Comparison of ENCODE assay signal across 30 cellular contexts in genomic region chr4:17778431-17778830, GRCh38. TPM values are rescaled to one million over a fixed set of nuclear protein-coding genes. Genes with fewer than 3 reads are reported as not detected.
"Had no signal": no experiment of that assay in that cellular context is flagged by ENCODE, and none has a peak within 500 bp of the region (broad histone marks: within the 10 kb centered on the region; RNA-seq: fewer than 3 reads in every experiment).

No MANE protein-coding gene starts in this region.

- H3K9me3 Mint-ChIP-seq: stimulated activated effector memory CD8-positive, alpha-beta T cell treated with anti-CD3 and anti-CD28 coated beads, Interleukin-12 subunit alpha, Interleukin-12 subunit beta, amount 100 ng/mL, for 72 hours; stimulated activated memory B cell treated with anti-CD40 and anti-IgM and Interleukin-4, amounts not matched to agents 10 μg/mL and 1 μg/mL and 100 μg/mL, for 72 hours; stimulated activated naive B cell treated with anti-CD40 and anti-IgM and Interleukin-4, amounts not matched to agents 10 μg/mL and 1 μg/mL and 100 μg/mL, for 72 hours; stimulated activated naive CD8-positive, alpha-beta T cell treated with anti-CD3 and anti-CD28 coated beads, Interleukin-15, amount 100 ng/mL, for 72 hours; stimulated activated naive CD8-positive, alpha-beta T cell treated with anti-CD3 and anti-CD28 coated beads, Interleukin-15, Interleukin-2, amounts not matched to agents 100 ng/mL and 50 ng/mL, for 24 hours; type B pancreatic cell had no signal

- H3K27ac Mint-ChIP-seq: stimulated activated effector memory CD8-positive, alpha-beta T cell treated with anti-CD3 and anti-CD28 coated beads, Interleukin-12 subunit alpha, Interleukin-12 subunit beta, amount 100 ng/mL, for 72 hours; stimulated activated memory B cell treated with anti-CD40 and anti-IgM and Interleukin-4, amounts not matched to agents 10 μg/mL and 1 μg/mL and 100 μg/mL, for 72 hours; stimulated activated naive B cell treated with anti-CD40 and anti-IgM and Interleukin-4, amounts not matched to agents 10 μg/mL and 1 μg/mL and 100 μg/mL, for 72 hours; stimulated activated naive CD8-positive, alpha-beta T cell treated with anti-CD3 and anti-CD28 coated beads, Interleukin-15, amount 100 ng/mL, for 72 hours; stimulated activated naive CD8-positive, alpha-beta T cell treated with anti-CD3 and anti-CD28 coated beads, Interleukin-15, Interleukin-2, amounts not matched to agents 100 ng/mL and 50 ng/mL, for 24 hours; type B pancreatic cell had no signal

- H3K4me3 Mint-ChIP-seq: stimulated activated effector memory CD8-positive, alpha-beta T cell treated with anti-CD3 and anti-CD28 coated beads, Interleukin-12 subunit alpha, Interleukin-12 subunit beta, amount 100 ng/mL, for 72 hours; stimulated activated memory B cell treated with anti-CD40 and anti-IgM and Interleukin-4, amounts not matched to agents 10 μg/mL and 1 μg/mL and 100 μg/mL, for 72 hours; stimulated activated naive B cell treated with anti-CD40 and anti-IgM and Interleukin-4, amounts not matched to agents 10 μg/mL and 1 μg/mL and 100 μg/mL, for 72 hours; stimulated activated naive CD8-positive, alpha-beta T cell treated with anti-CD3 and anti-CD28 coated beads, Interleukin-15, amount 100 ng/mL, for 72 hours; stimulated activated naive CD8-positive, alpha-beta T cell treated with anti-CD3 and anti-CD28 coated beads, Interleukin-15, Interleukin-2, amounts not matched to agents 100 ng/mL and 50 ng/mL, for 24 hours; type B pancreatic cell had no signal

- H3K36me3 Mint-ChIP-seq: stimulated activated effector memory CD8-positive, alpha-beta T cell treated with anti-CD3 and anti-CD28 coated beads, Interleukin-12 subunit alpha, Interleukin-12 subunit beta, amount 100 ng/mL, for 72 hours; stimulated activated memory B cell treated with anti-CD40 and anti-IgM and Interleukin-4, amounts not matched to agents 10 μg/mL and 1 μg/mL and 100 μg/mL, for 72 hours; type B pancreatic cell had no signal

- H3K27ac ChIP-seq: stomach, suprapubic skin, testis, thoracic aorta, thyroid gland, tibial artery, tibial nerve, transverse colon, upper lobe of left lung, upper lobe of right lung, uterus, vagina had no signal

- H3K36me3 ChIP-seq: stomach, suprapubic skin, thoracic aorta, thyroid gland, tibial artery, tibial nerve, transverse colon, upper lobe of left lung, upper lobe of right lung, uterus, vagina had no signal

- H3K9me3 ChIP-seq: stomach, suprapubic skin, testis, thoracic aorta, thyroid gland, tibial artery, tibial nerve, transverse colon, upper lobe of left lung, upper lobe of right lung, uterus, vagina had no signal

- DNase-seq: stimulated activated CD4-positive, alpha-beta T cell treated with anti-CD3 and anti-CD28 coated beads, Interleukin-2, amount 100 ng/mL, for 48 hours; stimulated activated CD4-positive, alpha-beta T cell treated with anti-CD3 and anti-CD28 coated beads, Interleukin-4, amount 100 ng/mL, for 1 hour; stimulated activated CD4-positive, alpha-beta T cell treated with anti-CD3 and anti-CD28 coated beads, Interleukin-4, amount 100 ng/mL, for 24 hours; stimulated activated CD4-positive, alpha-beta T cell treated with anti-CD3 and anti-CD28 coated beads, Interleukin-4, amount 100 ng/mL, for 4 hours; stimulated activated CD8-positive, alpha-beta memory T cell treated with anti-CD3 and anti-CD28 coated beads, Interleukin-4, amount 100 ng/mL, for 48 hours; stimulated activated naive B cell treated with anti-CD40 and anti-IgM and Interleukin-4, amounts not matched to agents 10 μg/mL and 1 μg/mL and 100 μg/mL, for 72 hours; stimulated activated naive CD4-positive, alpha-beta T cell; stimulated activated naive CD4-positive, alpha-beta T cell treated with Interleukin-2 at 50 U/mL for 16 hours; stimulated activated naive CD8-positive, alpha-beta T cell treated with anti-CD3 and anti-CD28 coated beads, Interleukin-15, amount 100 ng/mL, for 72 hours; stimulated activated naive CD8-positive, alpha-beta T cell treated with anti-CD3 and anti-CD28 coated beads, Interleukin-15, Interleukin-2, amounts not matched to agents 100 U/mL and 50 U/mL, for 24 hours; stomach; substantia nigra; testis; thyroid gland; tibial artery; transverse colon; trophoblast cell; upper lobe of left lung; upper lobe of right lung; uterus had no signal

- H3K27me3 ChIP-seq: testis, thyroid gland, vagina had no signal

- H3K4me3 ChIP-seq: stomach, suprapubic skin, testis, thoracic aorta, thyroid gland, tibial artery, tibial nerve, transverse colon, upper lobe of left lung, upper lobe of right lung, uterus, vagina had no signal

RNA-seq across cellular contexts. Expression of gene FAM184B, which starts 3.0 kb away (rescaled TPM):
- total RNA-seq: subcutaneous adipose tissue, thoracic aorta, thyroid gland, tibial nerve, ureter, vagina had no signal
